In the genomic region with DNA sequence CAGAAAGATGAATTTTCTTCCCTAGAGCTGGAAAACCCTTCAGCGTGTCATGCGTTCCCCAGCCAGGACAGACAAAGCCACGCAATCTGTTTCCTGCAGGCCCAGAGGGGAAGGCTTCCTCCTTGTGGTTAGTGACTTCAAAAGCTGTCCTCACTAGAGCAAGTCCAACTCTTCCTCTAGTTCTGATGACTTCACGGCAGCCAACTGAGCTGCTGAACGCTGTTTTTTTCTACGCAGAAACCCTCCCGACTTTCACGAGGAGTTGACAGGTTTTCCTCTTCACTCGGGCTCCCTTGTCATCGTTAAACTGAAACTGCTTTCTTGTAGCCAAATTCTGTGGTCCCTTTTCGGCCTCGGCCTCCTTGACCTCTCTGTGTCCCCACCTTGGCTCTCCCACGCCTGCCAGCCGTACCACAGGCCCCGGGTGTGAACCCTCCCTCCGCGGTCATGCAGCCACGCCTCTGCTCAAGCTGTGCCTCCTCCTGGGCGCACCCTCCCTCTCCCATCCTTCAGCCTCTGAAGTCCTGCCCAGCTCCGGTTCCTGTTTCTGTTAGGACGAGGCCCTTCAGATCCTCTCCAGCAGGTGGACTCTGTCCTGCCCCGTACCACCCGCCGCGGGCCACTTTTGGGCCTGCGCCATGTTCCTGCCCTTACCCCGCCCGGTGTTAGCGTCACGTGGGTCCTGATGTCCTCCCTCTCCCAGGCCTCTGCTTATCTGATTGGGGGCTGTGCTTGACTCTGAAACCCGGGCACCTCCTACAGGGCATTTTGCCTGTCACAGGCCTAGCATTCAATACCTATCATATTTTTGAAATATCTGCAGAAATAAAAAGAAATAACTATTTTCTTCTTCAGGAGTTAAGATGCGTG, we compare ENCODE assay signal across 8 cellular contexts. TPM values are rescaled to one million over a fixed set of nuclear protein-coding genes. Genes with fewer than 3 reads are reported as not detected.
DNase-seq lines count a peak whose midpoint lies in the region; ATAC-seq and TF ChIP-seq lines count a peak whose summit lies in the region.

No MANE protein-coding gene starts in this region.

- ATAC-seq in HG02798 (IDR thresholded peaks at IDR 0.05; ENCODE audit: poor library complexity, unreplicated experiment) = peak; percentile 97
- peak; percentile 97 for ATAC-seq in left colon

- DNase-seq in GM13976 (ENCODE audit: low spot score) = peak; percentile 88
- DNase-seq in NCI-H2081 (lab: John Stamatoyannopoulos, UW) = peak; percentile 57 to 66
- peak; percentile 46 to 65 (median 58) for DNase-seq in activated CD4-positive, CD25-positive, alpha-beta regulatory T cell (lab: John Stamatoyannopoulos, UW)
- DNase-seq in central memory CD4-positive, alpha-beta T cell = peak; percentile 77
- DNase-seq in left colon = peak; percentile 95 to 97
- peak; percentile 54 for DNase-seq in stimulated activated CD4-positive, alpha-beta T cell treated with anti-CD3 and anti-CD28 coated beads, Interleukin-2, amount 100 ng/mL, for 4 hours (ENCODE audit: low read depth)
- DNase-seq in NCI-H1105 treated with DMSO at 0.1 percent for 48 hours (lab: John Stamatoyannopoulos, UW) = no peak

- no peak for TF ChIP-seq CTCF in GM13976 (IDR thresholded peaks at IDR 0.05; ENCODE audit: borderline replicate concordance, control extremely low read depth, extremely low read depth, insufficient read depth, missing control alignments)

- intact Hi-C loops in left colon (cut with DNase I, micrococcal nuclease) = no loop called here

- in situ Hi-C loops in GM13976 (cut with MboI; ENCODE audit: low sequenced_read_pairs, unreplicated experiment) = no loop called here

RNA-seq across cellular contexts. Expression of gene CUX1, which starts 39.3 kb away (rescaled TPM):
- 100 to 1,000 TPM; 122 to 131 TPM for total RNA-seq in left colon
